16 cellular contexts compared by ENCODE assay signal in genomic region chr19:48122421-48122820, GRCh38. TPM values are rescaled to one million over a fixed set of nuclear protein-coding genes. Genes with fewer than 3 reads are reported as not detected.
DNase-seq lines count a peak whose midpoint lies in the region; ATAC-seq and TF ChIP-seq lines count a peak whose summit lies in the region.
"Had no signal": no experiment of that assay in that cellular context is flagged by ENCODE, and none has a peak within 500 bp of the region (broad histone marks: within the 10 kb centered on the region; RNA-seq: fewer than 3 reads in every experiment).

No MANE protein-coding gene starts in this region.

- H3K79me1 ChIP-seq in IMR-90 (ENCODE audit: low read depth in 1 of 2, low read length in 2 of 2), result no peaks in the 10 kb centered on the region

- 100% methylated on average over 4 of the region's 14 CpGs; no CpG with 5 or more reads in 1 of the 2 experiments for WGBS in IMR-90 (ENCODE audit: extremely low coverage in 2 of 2, insufficient read length in 1 of 2), 2 experiments

- H4K91ac ChIP-seq in IMR-90 (ENCODE audit: insufficient read depth, low read depth, low read length), result no peak overlapping the region

- no peaks in the 10 kb centered on the region for H3K4me1 ChIP-seq in IMR-90 (ENCODE audit: control insufficient read depth, insufficient read depth, low read length)

- no peak overlapping the region for H2AK5ac ChIP-seq in IMR-90 (ENCODE audit: low read depth, low read length)

- intact Hi-C loops in IMR-90 (cut with micrococcal nuclease), result no loop called here

- ATAC-seq in IMR-90 (ENCODE audit: low read depth), result no peak
- no peak for ATAC-seq in GM21619 (IDR thresholded peaks at IDR 0.05; ENCODE audit: unreplicated experiment)

- peak overlapping the region; percentile 56 for H2AFZ ChIP-seq in IMR-90 (replicated peaks; ENCODE audit: low read length, poor library complexity)

- H2BK15ac ChIP-seq in IMR-90 (ENCODE audit: low read depth, low read length), result no peak overlapping the region

- no peak for DNase-seq in IMR-90
- no peak for DNase-seq in endothelial cell (ENCODE audit: low spot score)
- DNase-seq in progenitor cell of endocrine pancreas (ENCODE audit: low spot score, unreplicated experiment), result no peak
- DNase-seq in NCI-H187 treated with DMSO at 0.1 percent for 48 hours (lab: John Stamatoyannopoulos, UW), result no peak
- DNase-seq in DMS 273 (lab: John Stamatoyannopoulos, UW; ENCODE audit: unreplicated experiment), result no peak
- no peak for DNase-seq in SKM-1 treated with dmso at 0.1 percent for 144 hours (lab: John Stamatoyannopoulos, UW; ENCODE audit: unreplicated experiment)
- DNase-seq: heart left ventricle; kidney glomerular epithelial cell; NCI-H1105 treated with DMSO at 0.1 percent for 48 hours; NCI-H2227 treated with DMSO at 0.1 percent for 48 hours; stimulated activated CD4-positive, alpha-beta T cell treated with anti-CD3 and anti-CD28 coated beads, Interleukin-4, amount 100 ng/mL, for 24 hours had no signal

- no peak for TF ChIP-seq POLR2A in IMR-90 (IDR thresholded peaks at IDR 0.05; ENCODE audit: low read depth, low read length)

- H3K4me3 ChIP-seq in IMR-90 (ENCODE audit: insufficient read depth, low read depth, low read length), result no peak overlapping the region
- H3K4me3 ChIP-seq: cardiac muscle cell, heart left ventricle, right atrium auricular region had no signal

- no peak overlapping the region for H2BK5ac ChIP-seq in IMR-90 (ENCODE audit: low read depth, low read length, poor library complexity, severe bottlenecking)

- dilution Hi-C loops in IMR-90 (cut with HindIII; ENCODE audit: low sequenced_read_pairs, unreplicated experiment), result no loop called here

- H3K27me3 ChIP-seq in IMR-90 (ENCODE audit: control insufficient read depth, insufficient read depth, low read length), result no peaks in the 10 kb centered on the region
- H3K27me3 ChIP-seq: cardiac muscle cell, heart left ventricle, right atrium auricular region had no signal

- H3K4me1 Mint-ChIP-seq in endothelial cell (ENCODE audit: unreplicated experiment) (peaks cover 23% of the 10 kb centered on the region), progenitor cell of endocrine pancreas (ENCODE audit: low read depth) (peaks cover 6% of the 10 kb centered on the region)

- H3K36me3 Mint-ChIP-seq in endothelial cell (ENCODE audit: low read depth, unreplicated experiment) (peaks cover 29% of the 10 kb centered on the region), progenitor cell of endocrine pancreas (ENCODE audit: insufficient read depth) (peaks cover 34% of the 10 kb centered on the region)

- H3K27ac ChIP-seq in IMR-90 (ENCODE audit: insufficient read depth, low read length) (no peak overlapping the region), VCaP (peak overlapping the region; percentile 20; the same call in 1 of the 2 replicates)
- H3K27ac ChIP-seq: C4-2B, cardiac muscle cell had no signal

- no peak overlapping the region for H2BK20ac ChIP-seq in IMR-90 (ENCODE audit: low read depth, low read length)

- H3K23ac ChIP-seq in IMR-90 (ENCODE audit: low read depth, low read length), result no peak overlapping the region

- TF ChIP-seq CTCF in IMR-90 (conservative IDR thresholded peaks at IDR 0.05; ENCODE audit: low read depth, low read length), result no peak
- TF ChIP-seq CTCF in VCaP (conservative IDR thresholded peaks at IDR 0.05), result no peak
- no peak for TF ChIP-seq CTCF in endothelial cell (IDR thresholded peaks at IDR 0.05; ENCODE audit: unreplicated experiment)
- TF ChIP-seq CTCF in progenitor cell of endocrine pancreas (IDR thresholded peaks at IDR 0.05; ENCODE audit: unreplicated experiment), result no peak

- H3K18ac ChIP-seq in IMR-90 (ENCODE audit: low read depth, low read length), result no peak overlapping the region

- H3K27ac Mint-ChIP-seq in endothelial cell (ENCODE audit: unreplicated experiment), result peak overlapping the region; percentile 96
- peak overlapping the region; percentile 88 for H3K27ac Mint-ChIP-seq in progenitor cell of endocrine pancreas

- no peak overlapping the region for H3K14ac ChIP-seq in IMR-90 (replicated peaks; ENCODE audit: low read depth, low read length)

- no TSS peak for BruUV-seq in IMR-90 (replicated peaks; lab: Mats Ljungman, UMichigan)

- H3K27me3 Mint-ChIP-seq in endothelial cell (ENCODE audit: unreplicated experiment) (peaks cover 13% of the 10 kb centered on the region), progenitor cell of endocrine pancreas (no peaks in the 10 kb centered on the region)

- peaks cover 2% of the 10 kb centered on the region; the same call in 1 of the 2 replicates for H3K9me1 ChIP-seq in IMR-90 (ENCODE audit: insufficient read depth, low read length)

- peaks cover 14% of the 10 kb centered on the region for H3K36me3 ChIP-seq in IMR-90 (ENCODE audit: control insufficient read depth, insufficient read depth, low read length)
- H3K36me3 ChIP-seq: cardiac muscle cell, right atrium auricular region had no signal

- no peaks in the 10 kb centered on the region for H3K9me3 Mint-ChIP-seq in endothelial cell (ENCODE audit: unreplicated experiment)
- H3K9me3 Mint-ChIP-seq in progenitor cell of endocrine pancreas (ENCODE audit: low read depth), result no peaks in the 10 kb centered on the region

- no peak overlapping the region for H2AK9ac ChIP-seq in IMR-90 (replicated peaks; ENCODE audit: low read depth, low read length, poor library complexity)

- H4K20me1 ChIP-seq in IMR-90 (ENCODE audit: insufficient read depth, low read length), result no peaks in the 10 kb centered on the region; the same call in 1 of the 2 replicates

- POLR2A ChIA-PET in IMR-90 (lab: Charles Lee; ENCODE audit: unreplicated experiment), result no interaction called here

- CTCF ChIA-PET in IMR-90 (lab: Yijun Ruan, JAX), result no interaction called here

- in situ Hi-C loops in IMR-90 (cut with MboI; ENCODE audit: low sequenced_read_pairs), result no loop called here

- H4K8ac ChIP-seq in IMR-90 (ENCODE audit: low read depth in 2 of 2, low read length in 2 of 2), result no peak overlapping the region

- no peak overlapping the region for H3K56ac ChIP-seq in IMR-90 (ENCODE audit: extremely low read depth, insufficient read depth, low read length)

- peak overlapping the region; percentile 81 for H3K4me3 Mint-ChIP-seq in endothelial cell (ENCODE audit: unreplicated experiment)
- no peak overlapping the region for H3K4me3 Mint-ChIP-seq in progenitor cell of endocrine pancreas (ENCODE audit: low read depth)

- no peak overlapping the region for H3K9ac ChIP-seq in IMR-90 (ENCODE audit: low read depth, low read length)

- no peak overlapping the region for H4K5ac ChIP-seq in IMR-90 (ENCODE audit: low read depth, low read length)

- no peak overlapping the region for H3K4me2 ChIP-seq in IMR-90 (ENCODE audit: low read depth, low read length)

- no peak overlapping the region for H2BK120ac ChIP-seq in IMR-90 (ENCODE audit: low read depth, low read length)

- H3K9me3 ChIP-seq in IMR-90 (ENCODE audit: control insufficient read depth, insufficient read depth, low read length), result no peaks in the 10 kb centered on the region
- H3K9me3 ChIP-seq: heart left ventricle, right atrium auricular region had no signal

- H3K4ac ChIP-seq in IMR-90 (ENCODE audit: low read depth, low read length), result no peak overlapping the region

- no peak for TF ChIP-seq RAD21 in IMR-90 (IDR thresholded peaks at IDR 0.05; ENCODE audit: low read length)

TF ChIP-seq in IMR-90, 13 proteins besides CTCF, POLR2A, EP300 and RAD21 (continues in another document):
- TF ChIP-seq, protein P1, sequence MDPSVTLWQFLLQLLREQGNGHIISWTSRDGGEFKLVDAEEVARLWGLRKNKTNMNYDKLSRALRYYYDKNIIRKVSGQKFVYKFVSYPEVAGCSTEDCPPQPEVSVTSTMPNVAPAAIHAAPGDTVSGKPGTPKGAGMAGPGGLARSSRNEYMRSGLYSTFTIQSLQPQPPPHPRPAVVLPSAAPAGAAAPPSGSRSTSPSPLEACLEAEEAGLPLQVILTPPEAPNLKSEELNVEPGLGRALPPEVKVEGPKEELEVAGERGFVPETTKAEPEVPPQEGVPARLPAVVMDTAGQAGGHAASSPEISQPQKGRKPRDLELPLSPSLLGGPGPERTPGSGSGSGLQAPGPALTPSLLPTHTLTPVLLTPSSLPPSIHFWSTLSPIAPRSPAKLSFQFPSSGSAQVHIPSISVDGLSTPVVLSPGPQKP (IDR thresholded peaks at IDR 0.05; ENCODE audit: borderline replicate concordance, low read depth, low read length), result no peak
- TF ChIP-seq MXI1 (IDR thresholded peaks at IDR 0.05; ENCODE audit: borderline replicate concordance, low read depth, low read length) (no peak), MAFK (IDR thresholded peaks at IDR 0.05; ENCODE audit: low read depth, low read length) (no peak), BHLHE40 (IDR thresholded peaks at IDR 0.05; ENCODE audit: low read depth, low read length) (no peak), FOS (IDR thresholded peaks at IDR 0.05; ENCODE audit: low read depth, low read length) (no peak), CEBPB (IDR thresholded peaks at IDR 0.05; ENCODE audit: low read depth, low read length) (no peak), CHD1 (IDR thresholded peaks at IDR 0.05; ENCODE audit: low read depth, low read length) (no peak), RFX5 (IDR thresholded peaks at IDR 0.05; ENCODE audit: low read depth, low read length) (no peak), RCOR1 (IDR thresholded peaks at IDR 0.05; ENCODE audit: insufficient replicate concordance, low read length) (no peak)

RNA-seq across cellular contexts. Expression of gene PLA2G4C, which starts 11.8 kb away (rescaled TPM):
- total RNA-seq in IMR-90 (2012; rRNA removed), result 4.3 and 5.0 TPM in 2 replicates
- 5.7 and 6.5 TPM in 2 replicates for polyA plus RNA-seq in IMR-90 (2012; rRNA removed)
- 4.2 and 6.1 TPM in 2 replicates for polyA plus RNA-seq in IMR-90 (2012; cell fraction: cytosol; rRNA removed)
- 15.0 and 23.0 TPM in 2 replicates for polyA plus RNA-seq in IMR-90 (2012; cell fraction: nucleus; rRNA removed; ENCODE audit: low replicate concordance)
- total RNA-seq in endothelial cell (ENCODE audit: unreplicated experiment), result 1.1 TPM
- total RNA-seq in progenitor cell of endocrine pancreas, result 0.26 and 0.93 TPM in 2 replicates

RNA-seq across cellular contexts. Expression of gene LIG1, which starts 47.7 kb away (rescaled TPM):
- total RNA-seq in IMR-90 (2012; rRNA removed) (24.9 and 30.8 TPM in 2 replicates), endothelial cell (ENCODE audit: unreplicated experiment) (51.5 TPM), progenitor cell of endocrine pancreas (90.4 and 91.0 TPM in 2 replicates)
- polyA plus RNA-seq in IMR-90 (2012; rRNA removed), result 33.5 and 34.0 TPM in 2 replicates
- 18.0 and 18.4 TPM in 2 replicates for polyA plus RNA-seq in IMR-90 (2012; cell fraction: cytosol; rRNA removed)
- polyA plus RNA-seq in IMR-90 (2012; cell fraction: nucleus; rRNA removed; ENCODE audit: low replicate concordance), result 60.4 and 99.1 TPM in 2 replicates

RNA-seq across cellular contexts. Expression of gene ZSWIM9, which starts 48.1 kb away (rescaled TPM):
- 0.54 and 0.56 TPM in 2 replicates for total RNA-seq in IMR-90 (2012; rRNA removed)
- 2.2 and 3.4 TPM in 2 replicates for polyA plus RNA-seq in IMR-90 (2012; rRNA removed)
- polyA plus RNA-seq in IMR-90 (2012; cell fraction: cytosol; rRNA removed), result 2.6 and 2.8 TPM in 2 replicates
- polyA plus RNA-seq in IMR-90 (2012; cell fraction: nucleus; rRNA removed; ENCODE audit: low replicate concordance), result 2.9 and 3.2 TPM in 2 replicates
- total RNA-seq in endothelial cell (ENCODE audit: unreplicated experiment), result 8.8 TPM
- 10.3 and 11.8 TPM in 2 replicates for total RNA-seq in progenitor cell of endocrine pancreas
